12 cellular contexts compared by ENCODE assay signal in the genomic region with DNA sequence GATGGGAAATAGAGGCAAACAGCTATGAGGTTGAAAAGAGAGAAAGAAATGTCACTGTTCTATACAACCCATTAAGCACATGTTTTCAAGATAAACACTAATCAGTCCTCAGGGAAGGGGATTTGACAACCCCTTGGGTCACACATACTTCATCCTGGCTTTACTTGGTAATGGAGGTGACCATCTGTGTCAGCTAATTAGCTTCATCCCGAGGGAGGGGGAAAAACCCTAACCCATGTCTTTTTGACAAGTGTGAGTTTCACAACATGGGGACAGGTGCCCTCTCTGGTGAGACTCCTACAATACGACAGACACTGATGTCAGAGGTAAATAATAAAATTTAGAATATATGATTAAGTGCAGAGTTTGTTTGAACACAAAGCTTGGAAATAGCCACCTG. TPM values are rescaled to one million over a fixed set of nuclear protein-coding genes. Genes with fewer than 3 reads are reported as not detected.
DNase-seq lines count a peak whose midpoint lies in the region; ATAC-seq and TF ChIP-seq lines count a peak whose summit lies in the region.
"Had no signal": no experiment of that assay in that cellular context is flagged by ENCODE, and none has a peak within 500 bp of the region (broad histone marks: within the 10 kb centered on the region; RNA-seq: fewer than 3 reads in every experiment).

No MANE protein-coding gene starts in this region.

- peak overlapping the region; percentile 77 for H3K4me2 ChIP-seq in GM23248 (ENCODE audit: unreplicated experiment)

- H3K4me3 Mint-ChIP-seq in CD8-positive, alpha-beta T cell, result peak overlapping the region; percentile 92
- H3K4me3 Mint-ChIP-seq in activated T-helper 1 cell treated with anti-CD3 and anti-CD28 coated beads, Interleukin-12 subunit alpha, Interleukin-12 subunit beta, Interleukin-2, Interleukin-4 antibody, amounts not matched to agents 30 ng/mL and 10 ng/mL and 1 ng/mL, durations not matched to agents 14 hours and 24 hours and 36 hours, result peak overlapping the region; percentile 94
- peak overlapping the region; percentile 22 to 98 (median 95) for H3K4me3 Mint-ChIP-seq in naive thymus-derived CD8-positive, alpha-beta T cell

- H3K4me1 ChIP-seq in CD8-positive, alpha-beta T cell (ENCODE audit: insufficient read depth, low read length), result peaks cover 16% of the 10 kb centered on the region
- H3K4me1 ChIP-seq in GM23248 (ENCODE audit: insufficient read depth), result peaks cover 17% of the 10 kb centered on the region

- H3K9me3 Mint-ChIP-seq in CD8-positive, alpha-beta T cell, result no peaks in the 10 kb centered on the region
- peaks cover 7% of the 10 kb centered on the region for H3K9me3 Mint-ChIP-seq in activated T-helper 1 cell treated with anti-CD3 and anti-CD28 coated beads, Interleukin-12 subunit alpha, Interleukin-12 subunit beta, Interleukin-2, Interleukin-4 antibody, amounts not matched to agents 30 ng/mL and 10 ng/mL and 1 ng/mL, durations not matched to agents 14 hours and 24 hours and 36 hours
- peaks cover 0 to 12% (median 0%) of the 10 kb centered on the region in 9 donors for H3K9me3 Mint-ChIP-seq in naive thymus-derived CD8-positive, alpha-beta T cell

- no peaks in the 10 kb centered on the region for H3K36me3 ChIP-seq in CD8-positive, alpha-beta T cell (ENCODE audit: insufficient read depth, low read length)
- no peaks in the 10 kb centered on the region for H3K36me3 ChIP-seq in GM23248 (ENCODE audit: low read depth)
- H3K36me3 ChIP-seq: neutrophil had no signal

- DNase-seq in CD8-positive, alpha-beta T cell, result no peak
- DNase-seq in GM23248, result no peak
- no peak for DNase-seq in activated T-helper 1 cell treated with anti-CD3 and anti-CD28 coated beads, Interleukin-12 subunit alpha, Interleukin-12 subunit beta, Interleukin-2, Interleukin-4 antibody, amounts not matched to agents 30 ng/mL and 10 ng/mL and 1 ng/mL, durations not matched to agents 14 hours and 24 hours and 36 hours (ENCODE audit: low spot score)
- DNase-seq in naive thymus-derived CD8-positive, alpha-beta T cell, result no peak
- DNase-seq in NOMO-1 treated with dmso at 0.1 percent for 144 hours (lab: John Stamatoyannopoulos, UW; ENCODE audit: unreplicated experiment), result no peak
- no peak for DNase-seq in T1000 (lab: John Stamatoyannopoulos, UW)
- DNase-seq in stimulated activated CD4-positive, alpha-beta T cell treated with anti-CD3 and anti-CD28 coated beads, Interleukin-4, amount 100 ng/mL, for 1 hour, result no peak
- no peak for DNase-seq in NCI-H2196 (lab: John Stamatoyannopoulos, UW; ENCODE audit: unreplicated experiment)
- DNase-seq: central memory CD4-positive, alpha-beta T cell; DMS79; OCI-M1 had no signal

- H3K4me3 ChIP-seq in CD8-positive, alpha-beta T cell (ENCODE audit: low read depth, low read length), result no peak overlapping the region
- no peak overlapping the region for H3K4me3 ChIP-seq in GM23248

- H3K9ac ChIP-seq in GM23248, result no peak overlapping the region

- ATAC-seq in CD8-positive, alpha-beta T cell, result no peak
- no peak for ATAC-seq in naive thymus-derived CD8-positive, alpha-beta T cell

- H4K20me1 ChIP-seq in GM23248 (ENCODE audit: insufficient read depth), result no peaks in the 10 kb centered on the region

- no peak overlapping the region for H3K27ac Mint-ChIP-seq in CD8-positive, alpha-beta T cell
- peak overlapping the region; percentile 23 for H3K27ac Mint-ChIP-seq in activated T-helper 1 cell treated with anti-CD3 and anti-CD28 coated beads, Interleukin-12 subunit alpha, Interleukin-12 subunit beta, Interleukin-2, Interleukin-4 antibody, amounts not matched to agents 30 ng/mL and 10 ng/mL and 1 ng/mL, durations not matched to agents 14 hours and 24 hours and 36 hours
- peak overlapping the region in 5 of 10 donors; percentile 11 to 77 (median 32) for H3K27ac Mint-ChIP-seq in naive thymus-derived CD8-positive, alpha-beta T cell

- intact Hi-C loops in CD8-positive, alpha-beta T cell (cut with DNase I, micrococcal nuclease), result loop anchor here (2.0 kb wide), 2 partner anchors 157 to 675 kb away; no protein-coding TSS in a partner anchor
- intact Hi-C loops in activated T-helper 1 cell treated with anti-CD3 and anti-CD28 coated beads, Interleukin-12 subunit alpha, Interleukin-12 subunit beta, Interleukin-2, Interleukin-4 antibody, amounts not matched to agents 30 ng/mL and 10 ng/mL and 1 ng/mL, durations not matched to agents 14 hours and 24 hours and 36 hours (cut with micrococcal nuclease), result loop anchor here (5.0 kb wide), 1 partner anchor 154 kb away; no protein-coding TSS in a partner anchor

- H3K27ac ChIP-seq in CD8-positive, alpha-beta T cell (ENCODE audit: low read depth, low read length), result no peak overlapping the region
- H3K27ac ChIP-seq in GM23248, result peak overlapping the region; percentile 83; the same call in 1 of the 2 replicates

- H3K79me2 ChIP-seq in GM23248 (ENCODE audit: insufficient read depth), result peaks cover 22% of the 10 kb centered on the region

- peaks cover 13% of the 10 kb centered on the region for H3F3A ChIP-seq in GM23248 (ENCODE audit: insufficient read depth)

- 31% methylated on average over 2 of the region's 2 CpGs for WGBS in GM23248 (ENCODE audit: low coverage in 1 of 2, low lambda C conversion rate in 2 of 2, missing lambda C conversion rate in 2 of 2), 2 experiments

- peak overlapping the region; percentile 93 for H2AFZ ChIP-seq in GM23248

- H3K4me1 Mint-ChIP-seq in CD8-positive, alpha-beta T cell (ENCODE audit: low read depth), result peaks cover 30% of the 10 kb centered on the region
- H3K4me1 Mint-ChIP-seq in activated T-helper 1 cell treated with anti-CD3 and anti-CD28 coated beads, Interleukin-12 subunit alpha, Interleukin-12 subunit beta, Interleukin-2, Interleukin-4 antibody, amounts not matched to agents 30 ng/mL and 10 ng/mL and 1 ng/mL, durations not matched to agents 14 hours and 24 hours and 36 hours (ENCODE audit: low read depth), result peaks cover 33% of the 10 kb centered on the region
- H3K4me1 Mint-ChIP-seq in naive thymus-derived CD8-positive, alpha-beta T cell, result peaks cover 18 to 39% (median 32%) of the 10 kb centered on the region in 4 donors

- H3K27me3 Mint-ChIP-seq in CD8-positive, alpha-beta T cell (ENCODE audit: low read depth), result no peaks in the 10 kb centered on the region
- no peaks in the 10 kb centered on the region for H3K27me3 Mint-ChIP-seq in activated T-helper 1 cell treated with anti-CD3 and anti-CD28 coated beads, Interleukin-12 subunit alpha, Interleukin-12 subunit beta, Interleukin-2, Interleukin-4 antibody, amounts not matched to agents 30 ng/mL and 10 ng/mL and 1 ng/mL, durations not matched to agents 14 hours and 24 hours and 36 hours (ENCODE audit: insufficient read depth)
- no peaks in the 10 kb centered on the region for H3K27me3 Mint-ChIP-seq in naive thymus-derived CD8-positive, alpha-beta T cell

- POLR2A ChIA-PET in CD8-positive, alpha-beta T cell (lab: Charles Lee), result no interaction called here
- POLR2A ChIA-PET in naive thymus-derived CD8-positive, alpha-beta T cell (lab: Charles Lee), result interaction anchor here (0.6 kb wide), 1 partner anchor 1011 kb away, joined by 3 read pairs; no protein-coding TSS in a partner anchor

- H3K27me3 ChIP-seq in CD8-positive, alpha-beta T cell (ENCODE audit: insufficient read depth, low read length), result no peaks in the 10 kb centered on the region
- no peaks in the 10 kb centered on the region for H3K27me3 ChIP-seq in GM23248 (replicated peaks; ENCODE audit: insufficient read depth)
- H3K27me3 ChIP-seq: neutrophil had no signal

- no peak for TF ChIP-seq CTCF in CD8-positive, alpha-beta T cell (IDR thresholded peaks at IDR 0.05)

- no peaks in the 10 kb centered on the region for H3K9me3 ChIP-seq in CD8-positive, alpha-beta T cell (ENCODE audit: low read length)
- H3K9me3 ChIP-seq in GM23248 (ENCODE audit: low read depth), result no peaks in the 10 kb centered on the region
- H3K9me3 ChIP-seq: neutrophil had no signal

- in situ Hi-C loops in GM23248 (cut with MboI), result no loop called here

- H3K36me3 Mint-ChIP-seq in CD8-positive, alpha-beta T cell, result peaks cover 7% of the 10 kb centered on the region
- H3K36me3 Mint-ChIP-seq in activated T-helper 1 cell treated with anti-CD3 and anti-CD28 coated beads, Interleukin-12 subunit alpha, Interleukin-12 subunit beta, Interleukin-2, Interleukin-4 antibody, amounts not matched to agents 30 ng/mL and 10 ng/mL and 1 ng/mL, durations not matched to agents 14 hours and 24 hours and 36 hours (ENCODE audit: low read depth), result peaks cover 12% of the 10 kb centered on the region
- peaks cover 0 to 5% (median 0%) of the 10 kb centered on the region in 3 donors for H3K36me3 Mint-ChIP-seq in naive thymus-derived CD8-positive, alpha-beta T cell

- CTCF ChIA-PET in CD8-positive, alpha-beta T cell (lab: Charles Lee), result no interaction called here

- H3K9me2 ChIP-seq in GM23248 (ENCODE audit: insufficient read depth), result no peaks in the 10 kb centered on the region

RNA-seq across cellular contexts. Expression of a gene that starts 43.1 kb away (rescaled TPM):
- total RNA-seq in CD8-positive, alpha-beta T cell, result 10 to 100 TPM; 22.4 to 23.0 TPM
- total RNA-seq in GM23248 (2014; rRNA removed; shearing (Covaris generic)), result 6.7 and 7.7 TPM in 2 replicates
- 5.5 and 7.8 TPM in 2 replicates for polyA plus RNA-seq in GM23248 (2016; fragmentation: Nextera tagmentation; extraction: Ambion mirVana)
- 17.0 and 21.0 TPM in 2 replicates for total RNA-seq in activated T-helper 1 cell treated with anti-CD3 and anti-CD28 coated beads, Interleukin-12 subunit alpha, Interleukin-12 subunit beta, Interleukin-2, Interleukin-4 antibody, amounts not matched to agents 30 ng/mL and 10 ng/mL and 1 ng/mL, durations not matched to agents 14 hours and 24 hours and 36 hours
- 10 to 100 TPM; 47.9 to 54.8 TPM for total RNA-seq in naive thymus-derived CD8-positive, alpha-beta T cell
- 10 to 100 TPM; 20.9 to 34.8 (median 34.0) TPM for polyA plus RNA-seq in naive thymus-derived CD8-positive, alpha-beta T cell

RNA-seq across cellular contexts. Expression of a gene that starts 53.6 kb away (rescaled TPM):
- total RNA-seq in CD8-positive, alpha-beta T cell, result 10 to 100 TPM; 49.4 to 51.2 TPM
- 29.1 and 55.8 TPM in 2 replicates for total RNA-seq in GM23248 (2014; rRNA removed; shearing (Covaris generic))
- polyA plus RNA-seq in GM23248 (2016; fragmentation: Nextera tagmentation; extraction: Ambion mirVana), result 24.7 and 27.9 TPM in 2 replicates
- total RNA-seq in activated T-helper 1 cell treated with anti-CD3 and anti-CD28 coated beads, Interleukin-12 subunit alpha, Interleukin-12 subunit beta, Interleukin-2, Interleukin-4 antibody, amounts not matched to agents 30 ng/mL and 10 ng/mL and 1 ng/mL, durations not matched to agents 14 hours and 24 hours and 36 hours, result 23.5 and 25.8 TPM in 2 replicates
- 100 to 1,000 TPM; 112 to 113 TPM for total RNA-seq in naive thymus-derived CD8-positive, alpha-beta T cell
- polyA plus RNA-seq in naive thymus-derived CD8-positive, alpha-beta T cell, result 10 to 100 TPM; 10.9 to 18.3 (median 13.8) TPM
